22 cellular contexts compared by ENCODE assay signal in the genomic region with DNA sequence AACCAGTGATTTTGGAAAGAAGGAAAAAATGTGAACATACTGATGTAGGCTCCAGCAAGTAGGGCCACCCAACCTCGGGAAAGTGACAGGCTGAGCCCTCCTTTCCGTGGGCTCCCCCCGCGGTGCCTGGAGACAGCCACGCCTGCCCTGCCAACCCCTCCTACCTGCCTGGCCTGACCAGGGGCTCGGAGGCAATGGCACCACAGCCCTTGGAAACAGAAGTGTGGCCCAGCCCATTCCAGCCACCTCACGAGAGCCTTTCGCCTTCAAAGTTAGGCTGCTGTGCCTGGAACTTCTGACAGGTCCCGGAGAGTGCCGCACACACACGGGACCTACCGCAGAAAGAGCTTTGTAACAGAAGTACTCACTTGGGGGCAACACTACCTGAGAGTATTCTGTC. TPM values are rescaled to one million over a fixed set of nuclear protein-coding genes. Genes with fewer than 3 reads are reported as not detected.
DNase-seq lines count a peak whose midpoint lies in the region; ATAC-seq and TF ChIP-seq lines count a peak whose summit lies in the region.
"Had no signal": no experiment of that assay in that cellular context is flagged by ENCODE, and none has a peak within 500 bp of the region (broad histone marks: within the 10 kb centered on the region; RNA-seq: fewer than 3 reads in every experiment).

No MANE protein-coding gene starts in this region.

- ATAC-seq in activated CD4-positive, alpha-beta T cell treated with anti-CD3 and anti-CD28 coated beads for 36 hours, result no peak
- no peak for ATAC-seq in GM23338
- ATAC-seq: HCT116, K562 had no signal

- TF ChIP-seq EP300 in suprapubic skin (IDR thresholded peaks at IDR 0.05), result no peak

- H2AFZ ChIP-seq in GM23338, result no peak overlapping the region
- H2AFZ ChIP-seq: GM23248 had no signal

- H3K36me3 ChIP-seq in H7 (replicated peaks; ENCODE audit: control insufficient read depth, insufficient read depth, low read length) (peaks cover 30% of the 10 kb centered on the region), GM23338 (ENCODE audit: insufficient read depth) (peaks cover 8% of the 10 kb centered on the region; the same call in 1 of the 2 replicates), left ventricle myocardium inferior (no peaks in the 10 kb centered on the region), suprapubic skin (no peaks in the 10 kb centered on the region)

- H3K9me3 Mint-ChIP-seq in activated CD4-positive, alpha-beta T cell treated with anti-CD3 and anti-CD28 coated beads, Interleukin-2, amount 10 ng/mL, durations not matched to agents 24 days and 14 days, result peaks cover under 1% of the 10 kb centered on the region
- H3K9me3 Mint-ChIP-seq in activated CD4-positive, alpha-beta T cell treated with anti-CD3 and anti-CD28 coated beads for 36 hours (ENCODE audit: low read depth), result peaks cover 2% of the 10 kb centered on the region
- H3K9me3 Mint-ChIP-seq in nephron progenitor cell (peaks cover 15% of the 10 kb centered on the region), type B pancreatic cell (no peaks in the 10 kb centered on the region), GM23338 (peaks cover 12% of the 10 kb centered on the region)
- H3K9me3 Mint-ChIP-seq: CD4-positive, alpha-beta T cell had no signal

- no peak overlapping the region for H3K27ac Mint-ChIP-seq in activated CD4-positive, alpha-beta T cell treated with anti-CD3 and anti-CD28 coated beads, Interleukin-2, amount 10 ng/mL, durations not matched to agents 24 days and 14 days
- H3K27ac Mint-ChIP-seq in activated CD4-positive, alpha-beta T cell treated with anti-CD3 and anti-CD28 coated beads for 36 hours, result no peak overlapping the region
- H3K27ac Mint-ChIP-seq in nephron progenitor cell, result peak overlapping the region; percentile 92
- H3K27ac Mint-ChIP-seq in type B pancreatic cell, result peak overlapping the region; percentile 29
- no peak overlapping the region for H3K27ac Mint-ChIP-seq in GM23338
- H3K27ac Mint-ChIP-seq: CD4-positive, alpha-beta T cell; HFFc6 had no signal

- H3K27ac ChIP-seq in GM23338 (ENCODE audit: low read depth) (no peak overlapping the region), left ventricle myocardium inferior (replicated peaks) (no peak overlapping the region), suprapubic skin (no peak overlapping the region)
- H3K27ac ChIP-seq: C4-2B, GM23248 had no signal

- no peak overlapping the region for H3K4me3 Mint-ChIP-seq in activated CD4-positive, alpha-beta T cell treated with anti-CD3 and anti-CD28 coated beads, Interleukin-2, amount 10 ng/mL, durations not matched to agents 24 days and 14 days
- H3K4me3 Mint-ChIP-seq in activated CD4-positive, alpha-beta T cell treated with anti-CD3 and anti-CD28 coated beads for 36 hours, result no peak overlapping the region
- no peak overlapping the region for H3K4me3 Mint-ChIP-seq in nephron progenitor cell
- H3K4me3 Mint-ChIP-seq in type B pancreatic cell, result no peak overlapping the region
- H3K4me3 Mint-ChIP-seq in GM23338, result no peak overlapping the region
- H3K4me3 Mint-ChIP-seq: CD4-positive, alpha-beta T cell; HFFc6 had no signal

- CTCF ChIA-PET in activated CD4-positive, alpha-beta T cell treated with anti-CD3 and anti-CD28 coated beads for 36 hours (lab: Charles Lee), result no interaction called here

- peaks cover 9% of the 10 kb centered on the region for H3K79me2 ChIP-seq in GM23338 (replicated peaks; ENCODE audit: insufficient read depth)

- H3K4me2 ChIP-seq in GM23338, result no peak overlapping the region

- H3K9me2 ChIP-seq in GM23338 (ENCODE audit: insufficient read depth), result no peaks in the 10 kb centered on the region; the same call in 1 of the 2 replicates

- H4K20me1 ChIP-seq in GM23338 (replicated peaks; ENCODE audit: insufficient read depth), result peaks cover 7% of the 10 kb centered on the region

- TF ChIP-seq CTCF in nephron progenitor cell (IDR thresholded peaks at IDR 0.05) (no peak), type B pancreatic cell (conservative IDR thresholded peaks at IDR 0.05) (no peak), GM23338 (conservative IDR thresholded peaks at IDR 0.05; ENCODE audit: low read depth in 2 of 2) (no peak), left ventricle myocardium inferior (IDR thresholded peaks at IDR 0.05; ENCODE audit: borderline replicate concordance) (no peak), suprapubic skin (IDR thresholded peaks at IDR 0.05) (no peak)

- no peak for TF ChIP-seq POLR2A in suprapubic skin (IDR thresholded peaks at IDR 0.05)

- H3K27me3 Mint-ChIP-seq in activated CD4-positive, alpha-beta T cell treated with anti-CD3 and anti-CD28 coated beads, Interleukin-2, amount 10 ng/mL, durations not matched to agents 24 days and 14 days, result no peaks in the 10 kb centered on the region
- H3K27me3 Mint-ChIP-seq in activated CD4-positive, alpha-beta T cell treated with anti-CD3 and anti-CD28 coated beads for 36 hours, result peaks cover 5% of the 10 kb centered on the region
- H3K27me3 Mint-ChIP-seq in nephron progenitor cell (ENCODE audit: low read depth, poor library complexity), result no peaks in the 10 kb centered on the region
- no peaks in the 10 kb centered on the region for H3K27me3 Mint-ChIP-seq in type B pancreatic cell
- peaks cover 18% of the 10 kb centered on the region for H3K27me3 Mint-ChIP-seq in GM23338 (ENCODE audit: insufficient read depth, low read depth, poor library complexity)

- POLR2A ChIA-PET in activated CD4-positive, alpha-beta T cell treated with anti-CD3 and anti-CD28 coated beads for 36 hours (lab: Charles Lee), result no interaction called here

- WGBS in suprapubic skin, result 84% methylated on average over 12 of the region's 12 CpGs

- H3K4me1 Mint-ChIP-seq in activated CD4-positive, alpha-beta T cell treated with anti-CD3 and anti-CD28 coated beads, Interleukin-2, amount 10 ng/mL, durations not matched to agents 24 days and 14 days, result no peaks in the 10 kb centered on the region
- no peaks in the 10 kb centered on the region for H3K4me1 Mint-ChIP-seq in activated CD4-positive, alpha-beta T cell treated with anti-CD3 and anti-CD28 coated beads for 36 hours
- H3K4me1 Mint-ChIP-seq in nephron progenitor cell, result peaks cover 13% of the 10 kb centered on the region
- peaks cover 6% of the 10 kb centered on the region for H3K4me1 Mint-ChIP-seq in type B pancreatic cell (ENCODE audit: unreplicated experiment)
- peaks cover 23% of the 10 kb centered on the region for H3K4me1 Mint-ChIP-seq in GM23338

- intact Hi-C loops in activated CD4-positive, alpha-beta T cell treated with anti-CD3 and anti-CD28 coated beads, Interleukin-2, amount 10 ng/mL, durations not matched to agents 24 days and 14 days (cut with micrococcal nuclease), result no loop called here
- intact Hi-C loops in activated CD4-positive, alpha-beta T cell treated with anti-CD3 and anti-CD28 coated beads for 36 hours (cut with DNase I, micrococcal nuclease), result no loop called here
- intact Hi-C loops in left ventricle myocardium inferior (cut with micrococcal nuclease), result no loop called here

- H3K9me3 ChIP-seq in left ventricle myocardium inferior (replicated peaks) (peaks cover 1% of the 10 kb centered on the region), suprapubic skin (peaks cover 1% of the 10 kb centered on the region)

- no peaks in the 10 kb centered on the region for H3K27me3 ChIP-seq in H7 (ENCODE audit: control insufficient read depth, insufficient read depth, low read length)
- H3K27me3 ChIP-seq in GM23338 (ENCODE audit: insufficient read depth), result no peaks in the 10 kb centered on the region
- peaks cover 32% of the 10 kb centered on the region for H3K27me3 ChIP-seq in left ventricle myocardium inferior (ENCODE audit: low read depth)
- no peaks in the 10 kb centered on the region for H3K27me3 ChIP-seq in suprapubic skin

- H3K4me1 ChIP-seq in GM23338 (ENCODE audit: insufficient read depth), result peaks cover 20% of the 10 kb centered on the region
- H3K4me1 ChIP-seq in left ventricle myocardium inferior, result no peaks in the 10 kb centered on the region
- H3K4me1 ChIP-seq in suprapubic skin, result no peaks in the 10 kb centered on the region

- no peak overlapping the region for H3K4me3 ChIP-seq in H7 (ENCODE audit: insufficient read depth, low read depth, low read length)
- H3K4me3 ChIP-seq in GM23338, result no peak overlapping the region
- no peak overlapping the region for H3K4me3 ChIP-seq in left ventricle myocardium inferior
- H3K4me3 ChIP-seq in suprapubic skin, result no peak overlapping the region
- H3K4me3 ChIP-seq: GM23248, K562 had no signal

- 0 out of 2 replicates have a peak, but pooled peaks cover 6% of the 10 kb centered on the region for H3F3A ChIP-seq in GM23338 (replicated peaks; ENCODE audit: low read depth)

- H3K36me3 Mint-ChIP-seq in activated CD4-positive, alpha-beta T cell treated with anti-CD3 and anti-CD28 coated beads, Interleukin-2, amount 10 ng/mL, durations not matched to agents 24 days and 14 days (ENCODE audit: low read depth), result no peaks in the 10 kb centered on the region
- no peaks in the 10 kb centered on the region for H3K36me3 Mint-ChIP-seq in activated CD4-positive, alpha-beta T cell treated with anti-CD3 and anti-CD28 coated beads for 36 hours (ENCODE audit: low read depth)
- H3K36me3 Mint-ChIP-seq in nephron progenitor cell (ENCODE audit: low read depth) (peaks cover 44% of the 10 kb centered on the region), type B pancreatic cell (peaks cover 13% of the 10 kb centered on the region), GM23338 (ENCODE audit: low read depth) (peaks cover 66% of the 10 kb centered on the region)

- DNase-seq in activated CD4-positive, alpha-beta T cell treated with anti-CD3 and anti-CD28 coated beads, Interleukin-2, amount 10 ng/mL, durations not matched to agents 24 days and 14 days, result peak; percentile 39
- DNase-seq in activated CD4-positive, alpha-beta T cell treated with anti-CD3 and anti-CD28 coated beads for 36 hours, result no peak
- DNase-seq in H7 (peak; percentile 64), nephron progenitor cell (no peak), type B pancreatic cell (ENCODE audit: extremely low spot score, unreplicated experiment) (no peak), GM23338 (ENCODE audit: low spot score) (no peak), left ventricle myocardium inferior (no peak), suprapubic skin (ENCODE audit: low spot score in 2 of 2) (no peak)
- DNase-seq: AML-193; CD4-positive, alpha-beta T cell; DMS153; DMS79; GDM1; GM23248; HFFc6; IMR-90 had no signal

RNA-seq across cellular contexts. Expression of gene LRRC14B, which starts 49.5 kb away (rescaled TPM):
- total RNA-seq in activated CD4-positive, alpha-beta T cell treated with anti-CD3 and anti-CD28 coated beads, Interleukin-2, amount 10 ng/mL, durations not matched to agents 24 days and 14 days, result not detected in 2 replicates
- total RNA-seq in activated CD4-positive, alpha-beta T cell treated with anti-CD3 and anti-CD28 coated beads for 36 hours, result under 1 TPM in 1 of 2 experiments, not detected in 1; 0.11 TPM
- 0.44 TPM in 1 of 2 replicates, not detected in the other for total RNA-seq in H7 (2014; rRNA removed; shearing (Covaris generic))
- total RNA-seq in type B pancreatic cell (ENCODE audit: low replicate concordance) (not detected in 2 replicates), left ventricle myocardium inferior (93.4 TPM), suprapubic skin (not detected)
- not detected in 2 replicates for total RNA-seq in GM23338 (2014; rRNA removed; shearing (Covaris generic))
- polyA plus RNA-seq in GM23338 (2016; fragmentation: Nextera tagmentation; extraction: Ambion mirVana), result not detected in 2 replicates
- total RNA-seq: A172, Daoy, GM23248, HFFc6, IMR-90, K562 had no signal
- polyA plus RNA-seq: BJ, GM23248, IMR-90, K562 had no signal

RNA-seq across cellular contexts. Expression of gene PLEKHG4B, which starts 49.8 kb away (rescaled TPM):
- not detected in 2 replicates for total RNA-seq in activated CD4-positive, alpha-beta T cell treated with anti-CD3 and anti-CD28 coated beads, Interleukin-2, amount 10 ng/mL, durations not matched to agents 24 days and 14 days
- under 1 TPM; 0.23 to 0.25 TPM for total RNA-seq in activated CD4-positive, alpha-beta T cell treated with anti-CD3 and anti-CD28 coated beads for 36 hours
- 25.2 and 34.1 TPM in 2 replicates for total RNA-seq in H7 (2014; rRNA removed; shearing (Covaris generic))
- 32.8 and 46.6 TPM in 2 replicates for total RNA-seq in type B pancreatic cell (ENCODE audit: low replicate concordance)
- total RNA-seq in GM23338 (2014; rRNA removed; shearing (Covaris generic)), result 43.7 and 54.8 TPM in 2 replicates
- polyA plus RNA-seq in GM23338 (2016; fragmentation: Nextera tagmentation; extraction: Ambion mirVana), result 33.5 and 34.2 TPM in 2 replicates
- total RNA-seq in left ventricle myocardium inferior, result not detected
- 1 to 10 TPM in 2 of 4 donors, under 1 TPM in 2; 0.45 to 2.4 (median 1.2) TPM for total RNA-seq in suprapubic skin
- total RNA-seq: GM23248 had no signal
- polyA plus RNA-seq: GM23248, K562 had no signal

Comparison
In these comparisons a context has a peak if more than half of its experiments do, and no peak if none do; other contexts are left out.
1. DNase-seq: peak in activated CD4-positive, alpha-beta T cell treated with anti-CD3 and anti-CD28 coated beads, Interleukin-2, amount 10 ng/mL, durations not matched to agents 24 days and 14 days (single experiment) and H7 (single experiment); none in activated CD4-positive, alpha-beta T cell treated with anti-CD3 and anti-CD28 coated beads for 36 hours (single experiment), nephron progenitor cell (single experiment), type B pancreatic cell (single experiment), GM23338 (single experiment), left ventricle myocardium inferior (single experiment) and suprapubic skin (0 of 2).
2. H3K27ac Mint-ChIP-seq: peak in nephron progenitor cell (single experiment) and type B pancreatic cell (single experiment); none in activated CD4-positive, alpha-beta T cell treated with anti-CD3 and anti-CD28 coated beads, Interleukin-2, amount 10 ng/mL, durations not matched to agents 24 days and 14 days (single experiment), activated CD4-positive, alpha-beta T cell treated with anti-CD3 and anti-CD28 coated beads for 36 hours (single experiment) and GM23338 (single experiment).
3. RNA of gene LRRC14B, which starts 49.5 kb away (total RNA-seq): 93.4 TPM in left ventricle myocardium inferior (single experiment); 0.11 TPM in activated CD4-positive, alpha-beta T cell treated with anti-CD3 and anti-CD28 coated beads for 36 hours, not detected in type B pancreatic cell, not detected in activated CD4-positive, alpha-beta T cell treated with anti-CD3 and anti-CD28 coated beads, Interleukin-2, amount 10 ng/mL, durations not matched to agents 24 days and 14 days, 0.44 TPM in H7, not detected in GM23338 and not detected in suprapubic skin; every median in the first group is over 10 times any median in the second.